Comparison of ENCODE assay signal across 1 cellular context in genomic region chr3:127802620-127803019, GRCh38.
TF ChIP-seq lines count a peak whose summit lies in the region.

No MANE protein-coding gene starts in this region.

TF ChIP-seq in HCT116, 20 proteins besides CTCF, POLR2A, EP300 and RAD21 (continued from another document):
- no peak for TF ChIP-seq ATF3 (IDR thresholded peaks at IDR 0.05)
- no peak for TF ChIP-seq SP1 (IDR thresholded peaks at IDR 0.05; ENCODE audit: low read depth)
- TF ChIP-seq CEBPB (IDR thresholded peaks at IDR 0.05; ENCODE audit: low read depth), result no peak
- TF ChIP-seq YY1 (IDR thresholded peaks at IDR 0.05; ENCODE audit: extremely low read depth, insufficient replicate concordance, low read depth, low read length), result no peak
- no peak for TF ChIP-seq FOSL1 (IDR thresholded peaks at IDR 0.05; ENCODE audit: low read depth)
- no peak for TF ChIP-seq CBX3 (IDR thresholded peaks at IDR 0.05; ENCODE audit: low read depth)
- no peak for TF ChIP-seq JUND (IDR thresholded peaks at IDR 0.05)
- no peak for TF ChIP-seq EZH2 (IDR thresholded peaks at IDR 0.05)
- TF ChIP-seq ZFX (IDR thresholded peaks at IDR 0.05), result no peak
- TF ChIP-seq SRF (IDR thresholded peaks at IDR 0.05; ENCODE audit: low read depth), result no peak
- TF ChIP-seq ZNF274 (IDR thresholded peaks at IDR 0.05; ENCODE audit: low read depth, low read length), result no peak
- TF ChIP-seq MAX (IDR thresholded peaks at IDR 0.05), result no peak
- TF ChIP-seq EZH2phosphoT487 (IDR thresholded peaks at IDR 0.05; ENCODE audit: borderline replicate concordance), result no peak
